16 cellular contexts compared by ENCODE assay signal in the genomic region with DNA sequence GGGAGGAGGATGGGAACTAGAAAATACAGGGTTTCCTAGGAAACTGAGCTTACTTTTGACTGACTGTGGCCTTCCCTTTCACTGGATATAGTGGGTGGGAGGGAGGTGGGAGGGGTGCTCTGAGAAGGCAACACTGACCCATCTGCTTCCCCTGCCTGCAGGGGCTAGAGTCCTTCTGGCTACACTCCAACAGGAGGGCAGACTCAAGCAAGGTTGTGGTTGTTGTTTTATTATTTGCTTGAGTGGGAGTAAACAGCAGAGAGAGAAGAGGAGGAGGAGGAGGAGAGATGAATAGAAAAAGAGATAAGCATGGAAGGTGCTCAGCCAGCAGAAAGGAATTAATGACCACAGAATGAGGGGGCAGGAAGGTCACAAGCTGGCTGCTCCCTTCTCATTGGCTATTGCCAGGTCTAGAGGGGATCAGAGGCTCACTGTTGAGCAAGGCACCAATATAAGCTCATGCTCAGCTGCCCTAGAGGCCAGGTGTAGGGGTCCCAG.
A peak's percentile ranks its signal among the peaks of the same experiment; 100 is the strongest.
DNase-seq lines count a peak whose midpoint lies in the region; ATAC-seq and TF ChIP-seq lines count a peak whose summit lies in the region.
"Had no signal": no experiment of that assay in that cellular context is flagged by ENCODE, and none has a peak within 500 bp of the region (broad histone marks: within the 10 kb centered on the region; RNA-seq: fewer than 3 reads in every experiment).

No MANE protein-coding gene starts in this region.

- POLR2A ChIA-PET in RWPE1 (lab: Yijun Ruan, JAX; ENCODE audit: low non-redundant PET): no interaction called here

- ATAC-seq in HG02885 (IDR thresholded peaks at IDR 0.05; ENCODE audit: poor library complexity, unreplicated experiment) (peak; percentile 59), omental fat pad (ENCODE audit: low FRiP score) (peak; percentile 55), HG03342 (IDR thresholded peaks at IDR 0.05; ENCODE audit: unreplicated experiment) (no peak)

- H3K27ac ChIP-seq in RWPE1: no peak overlapping the region
- H3K27ac ChIP-seq: BLaER1 treated with 17β-estradiol and CSF1 and Interleukin-3, amounts not matched to agents 10 nM and 100 nM; coronary artery; psoas muscle had no signal

- DNase-seq in NCI-H2171 treated with DMSO at 0.1 percent for 48 hours (lab: John Stamatoyannopoulos, UW) (peak; percentile 62), dermis blood vessel endothelial cell (peak; percentile 37), omental fat pad (ENCODE audit: low spot score) (no peak), RWPE1 (ENCODE audit: low spot score) (no peak), glomerular visceral epithelial cell (ENCODE audit: extremely low spot score) (no peak)
- DNase-seq: activated CD4-positive, alpha-beta T cell treated with anti-CD3 and anti-CD28 coated beads for 4 hours; activated T-cell treated with anti-CD3 and anti-CD28 coated beads, Interleukin-2, amount 50 U/mL, for 1 hour; amniotic stem cell; NCI-H146; stimulated activated CD4-positive, alpha-beta T cell treated with anti-CD3 and anti-CD28 coated beads, Interleukin-4, amount 100 ng/mL, for 4 hours; stimulated activated naive CD4-positive, alpha-beta T cell had no signal

- TF ChIP-seq CTCF in omental fat pad (IDR thresholded peaks at IDR 0.05) (no peak), RWPE1 (conservative IDR thresholded peaks at IDR 0.05; ENCODE audit: low read depth) (no peak)

- CTCF ChIA-PET in RWPE1 (lab: Yijun Ruan, JAX): interaction anchor here (0.6 to 0.7 kb wide), 2 partner anchors 26 to 286 kb away, joined by 3 read pairs; no protein-coding TSS in a partner anchor

Comparison
In these comparisons a context has a peak if more than half of its experiments do, and no peak if none do; other contexts are left out.
1. DNase-seq: peak in NCI-H2171 treated with DMSO at 0.1 percent for 48 hours (single experiment) and dermis blood vessel endothelial cell (single experiment); none in omental fat pad (single experiment), RWPE1 (single experiment) and glomerular visceral epithelial cell (single experiment).